17 cellular contexts compared by ENCODE assay signal in the genomic region with DNA sequence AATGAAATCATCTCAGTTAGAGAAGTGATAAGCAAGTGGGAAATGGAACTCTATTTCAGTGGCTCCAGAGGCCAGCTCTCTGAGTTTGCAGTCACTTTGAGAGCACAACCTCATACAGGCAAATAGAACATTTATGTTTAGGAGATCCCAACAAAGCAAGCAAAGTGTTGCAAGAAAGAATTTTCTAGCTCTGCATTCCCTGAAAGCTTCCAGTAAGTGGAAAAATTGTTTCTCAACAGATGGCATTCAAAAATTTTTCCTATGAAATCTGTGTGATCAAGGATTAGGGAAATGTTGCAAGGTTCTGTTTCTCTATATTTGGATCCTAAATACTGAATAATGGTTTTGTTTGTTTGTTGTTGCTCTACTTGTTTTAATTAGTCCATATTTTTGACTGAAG.
"Had no signal": no experiment of that assay in that cellular context is flagged by ENCODE, and none has a peak within 500 bp of the region (broad histone marks: within the 10 kb centered on the region; RNA-seq: fewer than 3 reads in every experiment).

No MANE protein-coding gene starts in this region.

- H3K36me3 ChIP-seq: heart left ventricle, ovary had no signal

- H3K36me3 Mint-ChIP-seq: naive thymus-derived CD8-positive, alpha-beta T cell had no signal

- H3K9me3 ChIP-seq: ovary had no signal

- DNase-seq: dorsolateral prefrontal cortex; effector CD8-positive, alpha-beta T cell; heart left ventricle; hippocampal formation; left colon; left ventricle myocardium superior; naive thymus-derived CD8-positive, alpha-beta T cell; nucleus accumbens; ovary; right cardiac atrium; stimulated activated CD4-positive, alpha-beta T cell treated with anti-CD3 and anti-CD28 coated beads, Interleukin-2, amount 100 ng/mL, for 48 hours; stimulated activated naive CD4-positive, alpha-beta T cell treated with Interleukin-2 at 50 U/mL for 16 hours had no signal

- H3K4me3 Mint-ChIP-seq: naive thymus-derived CD8-positive, alpha-beta T cell had no signal

- H3K4me2 ChIP-seq: smooth muscle cell had no signal

- H3K27me3 Mint-ChIP-seq: naive thymus-derived CD8-positive, alpha-beta T cell; progenitor cell of endocrine pancreas had no signal

- H3K27ac ChIP-seq: coronary artery, dorsolateral prefrontal cortex, heart left ventricle, ovary had no signal

- H3K27me3 ChIP-seq: dorsolateral prefrontal cortex, heart left ventricle, ovary had no signal

- H3K4me3 ChIP-seq: coronary artery, dorsolateral prefrontal cortex, heart left ventricle, lung, ovary, smooth muscle cell had no signal

- H3K27ac Mint-ChIP-seq: naive thymus-derived CD8-positive, alpha-beta T cell; progenitor cell of endocrine pancreas had no signal

- H3K4me1 Mint-ChIP-seq: naive thymus-derived CD8-positive, alpha-beta T cell had no signal

- H3K4me1 ChIP-seq: heart left ventricle had no signal

- ATAC-seq: esophagus mucosa; heart left ventricle; left colon; left ventricle myocardium superior; naive thymus-derived CD8-positive, alpha-beta T cell; right cardiac atrium had no signal
